ENCODE assay signal across 18 cellular contexts in genomic region chr14:99663716-99664635, GRCh38. TPM values are rescaled to one million over a fixed set of nuclear protein-coding genes. Genes with fewer than 3 reads are reported as not detected.
A peak's percentile ranks its signal among the peaks of the same experiment; 100 is the strongest.
DNase-seq lines count a peak whose midpoint lies in the region; ATAC-seq and TF ChIP-seq lines count a peak whose summit lies in the region.
"Had no signal": no experiment of that assay in that cellular context is flagged by ENCODE, and none has a peak within 500 bp of the region (broad histone marks: within the 10 kb centered on the region; RNA-seq: fewer than 3 reads in every experiment).

No MANE protein-coding gene starts in this region.

- H3K18ac ChIP-seq in mesendoderm (ENCODE audit: low read length), result peak overlapping the region; percentile 29

- peak overlapping the region; percentile 15 for H3K56ac ChIP-seq in mesendoderm (ENCODE audit: low read length)

- H3K4ac ChIP-seq in mesendoderm (ENCODE audit: low read depth, low read length), result no peak overlapping the region

- H2BK120ac ChIP-seq in mesendoderm (ENCODE audit: low read depth, low read length), result no peak overlapping the region

- H3K27ac ChIP-seq in BLaER1, result peak overlapping the region; percentile 94
- no peak overlapping the region for H3K27ac ChIP-seq in HEK293 (ENCODE audit: extremely low read depth, low read depth, low read length)
- peak overlapping the region; percentile 86 for H3K27ac ChIP-seq in ectodermal cell (ENCODE audit: insufficient read depth, low read depth, low read length, poor library complexity, severe bottlenecking)
- no peak overlapping the region for H3K27ac ChIP-seq in mesendoderm (ENCODE audit: low read depth, low read length)
- H3K27ac ChIP-seq: vagina had no signal

- WGBS in ectodermal cell, 2 experiments, result 11 to 13% methylated on average over 14 of the region's 14 CpGs
- no CpG with 5 or more reads among the region's 14 CpGs for WGBS in mesendoderm (ENCODE audit: extremely low coverage, insufficient coverage, low lambda C conversion rate)

- no peaks in the 10 kb centered on the region for H3K79me1 ChIP-seq in mesendoderm (ENCODE audit: low read length)

- ATAC-seq in HG02759 (IDR thresholded peaks at IDR 0.05; ENCODE audit: unreplicated experiment) (no peak), GM21526 (IDR thresholded peaks at IDR 0.05; ENCODE audit: low FRiP score, unreplicated experiment) (no peak)
- ATAC-seq: left colon, mucosa of descending colon, Right ventricle myocardium inferior had no signal

- H3K4me3 ChIP-seq in BLaER1 (peak overlapping the region; percentile 36), HEK293 (ENCODE audit: low read depth, low read length) (no peak overlapping the region), ectodermal cell (ENCODE audit: insufficient read depth, low read depth, low read length) (no peak overlapping the region), mesendoderm (ENCODE audit: low read length) (no peak overlapping the region)
- H3K4me3 ChIP-seq: mucosa of descending colon, sigmoid colon, vagina had no signal

- H4K20me1 ChIP-seq in BLaER1, result no peaks in the 10 kb centered on the region

- TF ChIP-seq CTCF in HEK293 (tag by site-specific recombination; IDR thresholded peaks at IDR 0.05), result no peak

- H3K9ac ChIP-seq in BLaER1 (peak overlapping the region; percentile 69), mesendoderm (ENCODE audit: low read length) (no peak overlapping the region)

- H2BK15ac ChIP-seq in mesendoderm (replicated peaks; ENCODE audit: low read depth), result no peak overlapping the region

- peak overlapping the region; percentile 96 for H3K4me2 ChIP-seq in BLaER1
- H3K4me2 ChIP-seq in mesendoderm (ENCODE audit: low read length), result no peak overlapping the region

- H3K27me3 ChIP-seq in BLaER1, result peaks cover 10% of the 10 kb centered on the region; the same call in 1 of the 2 replicates
- H3K27me3 ChIP-seq in ectodermal cell (ENCODE audit: control insufficient read depth, insufficient read depth, low read length, poor library complexity, severe bottlenecking), result peaks cover 15% of the 10 kb centered on the region
- H3K27me3 ChIP-seq in mesendoderm (ENCODE audit: insufficient read depth, low read length, poor library complexity), result no peaks in the 10 kb centered on the region
- H3K27me3 ChIP-seq: vagina had no signal

- H4K8ac ChIP-seq in mesendoderm (ENCODE audit: low read depth, low read length), result no peak overlapping the region

- peaks cover 90% of the 10 kb centered on the region for H3K4me1 ChIP-seq in BLaER1
- H3K4me1 ChIP-seq in HEK293 (ENCODE audit: control insufficient read depth, insufficient read depth, low read length), result no peaks in the 10 kb centered on the region; the same call in 1 of the 2 replicates
- peaks cover 46% of the 10 kb centered on the region for H3K4me1 ChIP-seq in ectodermal cell (ENCODE audit: control insufficient read depth, insufficient read depth, low read length)
- peaks cover 11% of the 10 kb centered on the region for H3K4me1 ChIP-seq in mesendoderm (ENCODE audit: control insufficient read depth, low read depth, low read length)

- H3K36me3 ChIP-seq in BLaER1, result no peaks in the 10 kb centered on the region
- no peaks in the 10 kb centered on the region for H3K36me3 ChIP-seq in HEK293 (ENCODE audit: control insufficient read depth in 2 of 2, insufficient read depth in 1 of 2, low read length in 2 of 2)
- no peaks in the 10 kb centered on the region for H3K36me3 ChIP-seq in ectodermal cell (ENCODE audit: control insufficient read depth, insufficient read depth, low read length)
- no peaks in the 10 kb centered on the region for H3K36me3 ChIP-seq in mesendoderm (ENCODE audit: control insufficient read depth, insufficient read depth, low read length)
- H3K36me3 ChIP-seq: vagina had no signal

- H4K5ac ChIP-seq in mesendoderm (ENCODE audit: low read length), result no peak overlapping the region

- POLR2A ChIA-PET in HEK293 (lab: Yijun Ruan, JAX), result no interaction called here

- H3K9me3 ChIP-seq in BLaER1 (no peaks in the 10 kb centered on the region), HEK293 (ENCODE audit: control insufficient read depth, insufficient read depth, low read depth, low read length) (no peaks in the 10 kb centered on the region), ectodermal cell (ENCODE audit: control insufficient read depth, low read length) (no peaks in the 10 kb centered on the region)
- H3K9me3 ChIP-seq: mucosa of descending colon, sigmoid colon, vagina had no signal

- no peaks in the 10 kb centered on the region for H3K79me2 ChIP-seq in mesendoderm (ENCODE audit: control insufficient read depth, insufficient read depth, low read length)

- H2AK5ac ChIP-seq in mesendoderm (ENCODE audit: low read length), result no peak overlapping the region

- no peak overlapping the region for H2BK5ac ChIP-seq in mesendoderm (ENCODE audit: low read length)

- CTCF ChIA-PET in HEK293 (lab: Yijun Ruan, JAX), result no interaction called here

- DNase-seq in mesendoderm, result peak; percentile 88
- DNase-seq in HK-2 (ENCODE audit: unreplicated experiment), result no peak
- DNase-seq in cortex of kidney (lab: John Stamatoyannopoulos, UW), result no peak
- DNase-seq: activated CD4-positive, CD25-positive, alpha-beta regulatory T cell; activated CD8-positive, alpha-beta memory T cell treated with anti-CD3 and anti-CD28 coated beads for 24 hours; left colon; mucosa of descending colon; NCI-H1105 treated with DMSO at 0.1 percent for 48 hours; NCI-H345; sigmoid colon; stimulated activated CD4-positive, alpha-beta T cell treated with anti-CD3 and anti-CD28 coated beads, Interleukin-2, amount 100 ng/mL, for 24 hours had no signal

- no peak overlapping the region for H3K23ac ChIP-seq in mesendoderm (ENCODE audit: low read length)

TF ChIP-seq in HEK293, 187 proteins besides CTCF, POLR2A, EP300 and RAD21:
- TF ChIP-seq ZBTB8A (tag by site-specific recombination; IDR thresholded peaks at IDR 0.05) (peak; percentile 27; the same call in 1 of the 2 replicates), ZNF335 (tag by site-specific recombination; conservative IDR thresholded peaks at IDR 0.05) (0 out of 2 replicates have a peak, but pooled peaks have one; percentile 20), GLIS1 (tag by site-specific recombination; IDR thresholded peaks at IDR 0.05) (peak; percentile 17; the same call in 1 of the 2 replicates), ZNF214 (tag by site-specific recombination; IDR thresholded peaks at IDR 0.05; ENCODE audit: borderline replicate concordance) (no peak), ZNF514 (tag by site-specific recombination; IDR thresholded peaks at IDR 0.05) (no peak), ZIC2 (tag by site-specific recombination; IDR thresholded peaks at IDR 0.05) (peak; percentile 60), RBAK (tag by site-specific recombination; IDR thresholded peaks at IDR 0.05) (no peak), ZNF707 (tag by site-specific recombination; IDR thresholded peaks at IDR 0.05) (no peak), ZNF580 (tag by site-specific recombination; IDR thresholded peaks at IDR 0.05) (no peak)

RNA-seq across cellular contexts. Expression of gene HHIPL1, which starts 19.0 kb away (rescaled TPM):
- 2.7 TPM for polyA plus RNA-seq in ectodermal cell (2013, experiment 1 of 4)
- polyA plus RNA-seq in ectodermal cell (2013, experiment 2 of 4), result 2.8 TPM
- polyA plus RNA-seq in ectodermal cell (2013, experiment 3 of 4), result 2.3 TPM
- 2.3 TPM for polyA plus RNA-seq in ectodermal cell (2013, experiment 4 of 4)
- 0.63 TPM for polyA plus RNA-seq in mesendoderm (2013, experiment 1 of 2)
- 0.66 TPM for polyA plus RNA-seq in mesendoderm (2013, experiment 2 of 2)

RNA-seq across cellular contexts. Expression of gene CYP46A1, which starts 20.1 kb away (rescaled TPM):
- polyA plus RNA-seq in ectodermal cell (2013, experiment 1 of 4), result 4.0 TPM
- 3.3 TPM for polyA plus RNA-seq in ectodermal cell (2013, experiment 2 of 4)
- polyA plus RNA-seq in ectodermal cell (2013, experiment 3 of 4), result 3.4 TPM
- polyA plus RNA-seq in ectodermal cell (2013, experiment 4 of 4), result 3.2 TPM
- 0.14 TPM for polyA plus RNA-seq in mesendoderm (2013, experiment 1 of 2)
- 0.11 TPM for polyA plus RNA-seq in mesendoderm (2013, experiment 2 of 2)

RNA-seq across cellular contexts. Expression of gene CCDC85C, which starts 60.0 kb away (rescaled TPM):
- 67.5 TPM for polyA plus RNA-seq in ectodermal cell (2013, experiment 1 of 4)
- 71.2 TPM for polyA plus RNA-seq in ectodermal cell (2013, experiment 2 of 4)
- 48.8 TPM for polyA plus RNA-seq in ectodermal cell (2013, experiment 3 of 4)
- 50.3 TPM for polyA plus RNA-seq in ectodermal cell (2013, experiment 4 of 4)
- polyA plus RNA-seq in mesendoderm (2013, experiment 1 of 2), result 10.1 TPM
- 10.7 TPM for polyA plus RNA-seq in mesendoderm (2013, experiment 2 of 2)

Comparison
In these comparisons a context has a peak if more than half of its experiments do, and no peak if none do; other contexts are left out.
1. H3K27ac ChIP-seq: peak in BLaER1 (single experiment) and ectodermal cell (single experiment); none in HEK293 (single experiment) and mesendoderm (single experiment).